8 cellular contexts compared by ENCODE assay signal in genomic region chr9:114291064-114291474, GRCh38. TPM values are rescaled to one million over a fixed set of nuclear protein-coding genes. Genes with fewer than 3 reads are reported as not detected.
A peak's percentile ranks its signal among the peaks of the same experiment; 100 is the strongest.
DNase-seq lines count a peak whose midpoint lies in the region; ATAC-seq and TF ChIP-seq lines count a peak whose summit lies in the region.

No MANE protein-coding gene starts in this region.

- H3K9me2 ChIP-seq in SK-N-SH, result no peaks in the 10 kb centered on the region

- ATAC-seq in psoas muscle, result peak; percentile 67 to 89 (median 79)
- peak; percentile 69 for ATAC-seq in aorta (ENCODE audit: low FRiP score)

- peaks cover 1% of the 10 kb centered on the region for H3K27me3 Mint-ChIP-seq in activated naive CD8-positive, alpha-beta T cell

- H3K4me3 Mint-ChIP-seq in activated naive CD8-positive, alpha-beta T cell, result no peak overlapping the region

- peak; percentile 88 for TF ChIP-seq CTCF in SK-N-SH (IDR thresholded peaks at IDR 0.05)
- peak; percentile 80 for TF ChIP-seq CTCF in cardiac muscle cell (IDR thresholded peaks at IDR 0.05; ENCODE audit: low read depth, low read length)
- peak; percentile 95 for TF ChIP-seq CTCF in psoas muscle (IDR thresholded peaks at IDR 0.05)

- H3K9me3 Mint-ChIP-seq in activated naive CD8-positive, alpha-beta T cell (ENCODE audit: low read depth), result peaks cover 9% of the 10 kb centered on the region

- peak overlapping the region; percentile 34 for H3K27ac Mint-ChIP-seq in activated naive CD8-positive, alpha-beta T cell

- H3K79me2 ChIP-seq in SK-N-SH (ENCODE audit: insufficient read depth), result no peaks in the 10 kb centered on the region

- TF ChIP-seq EP300 in SK-N-SH (IDR thresholded peaks at IDR 0.05; ENCODE audit: borderline replicate concordance in 1 of 2, low read depth in 1 of 2, low read length in 1 of 2), result no peak

- no peaks in the 10 kb centered on the region for H4K20me1 ChIP-seq in SK-N-SH (ENCODE audit: insufficient read depth)

- peaks cover 12 to 17% of the 10 kb centered on the region in 2 experiments; a peak in 2 of 4 replicates for H3K4me1 ChIP-seq in SK-N-SH (ENCODE audit: control insufficient read depth in 1 of 2, insufficient read depth in 2 of 2, low read depth in 1 of 2, low read length in 1 of 2)
- H3K4me1 ChIP-seq in cardiac muscle cell (ENCODE audit: low read depth), result no peaks in the 10 kb centered on the region
- H3K4me1 ChIP-seq in psoas muscle, result no peaks in the 10 kb centered on the region
- no peaks in the 10 kb centered on the region for H3K4me1 ChIP-seq in aorta (ENCODE audit: control insufficient read depth in 1 of 2, insufficient read depth in 2 of 2, low read length in 2 of 2)

- POLR2A ChIA-PET in SK-N-SH (lab: Yijun Ruan, JAX), result no interaction called here

- DNase-seq in DMS114 treated with DMSO at 0.1 percent for 48 hours (lab: John Stamatoyannopoulos, UW; ENCODE audit: unreplicated experiment), result peak; percentile 8
- peak; percentile 69 for DNase-seq in HuH-7.5 (ENCODE audit: low spot score)
- peak; percentile 81 for DNase-seq in SK-N-SH
- DNase-seq in cardiac muscle cell (ENCODE audit: low read depth in 1 of 2, low spot score in 1 of 2), result peak; percentile 69 to 73
- DNase-seq in psoas muscle, result peak; percentile 71 to 84
- peak; percentile 74 to 92 for DNase-seq in aorta
- no peak for DNase-seq in cortex of kidney (lab: John Stamatoyannopoulos, UW)

- CTCF ChIA-PET in SK-N-SH (lab: Yijun Ruan, JAX), result interaction anchor here (0.6 to 17.8 kb wide), 76 partner anchors 9 to 635 kb away, joined by 3 to 269 read pairs (median 6); partner anchors contain the start of genes AMBP, COL27A1 and KIF12

- H3K36me3 Mint-ChIP-seq in activated naive CD8-positive, alpha-beta T cell, result peaks cover 4% of the 10 kb centered on the region

- H3K27ac ChIP-seq in SK-N-SH (ENCODE audit: low read depth in 2 of 2, low read length in 1 of 2) (no peak overlapping the region), cardiac muscle cell (no peak overlapping the region), psoas muscle (no peak overlapping the region), aorta (ENCODE audit: low read depth in 1 of 2, low read length in 2 of 2) (no peak overlapping the region)

- H3K4me3 ChIP-seq in SK-N-SH (ENCODE audit: low read depth in 2 of 2, low read length in 1 of 2) (peak overlapping the region in 1 of 2 experiments; percentile 42; a peak in 1 of 4 replicates), cardiac muscle cell (no peak overlapping the region), psoas muscle (no peak overlapping the region), aorta (ENCODE audit: low read length in 2 of 2) (no peak overlapping the region)

- H3K36me3 ChIP-seq in SK-N-SH (replicated peaks in 1 of 2; ENCODE audit: control insufficient read depth in 1 of 2, insufficient read depth in 2 of 2, low read length in 1 of 2), result peaks cover 10 to 40% of the 10 kb centered on the region in 2 experiments
- H3K36me3 ChIP-seq in cardiac muscle cell, result peaks cover 10% of the 10 kb centered on the region
- H3K36me3 ChIP-seq in psoas muscle (ENCODE audit: insufficient read depth in 1 of 2, low read depth in 1 of 2), result peaks cover 0 to 31% of the 10 kb centered on the region in 2 donors
- peaks cover 0 to 1% of the 10 kb centered on the region in 2 donors for H3K36me3 ChIP-seq in aorta (ENCODE audit: control insufficient read depth in 1 of 2, insufficient read depth in 2 of 2, low read length in 1 of 2)

- H3K9me3 ChIP-seq in SK-N-SH, result peaks cover 10% of the 10 kb centered on the region; the same call in 1 of the 2 replicates
- H3K9me3 ChIP-seq in cardiac muscle cell (ENCODE audit: low read depth), result no peaks in the 10 kb centered on the region
- peaks cover 14% of the 10 kb centered on the region for H3K9me3 ChIP-seq in psoas muscle
- H3K9me3 ChIP-seq in aorta (ENCODE audit: control insufficient read depth, low read length), result no peaks in the 10 kb centered on the region

- H3K9ac ChIP-seq in SK-N-SH, result no peak overlapping the region

- H2AFZ ChIP-seq in SK-N-SH (ENCODE audit: low read depth), result no peak overlapping the region

- H3K27me3 ChIP-seq in SK-N-SH (ENCODE audit: insufficient read depth) (no peaks in the 10 kb centered on the region), cardiac muscle cell (no peaks in the 10 kb centered on the region), psoas muscle (ENCODE audit: insufficient read depth in 3 of 3, low read length in 2 of 3) (no peaks in the 10 kb centered on the region), aorta (ENCODE audit: control insufficient read depth in 1 of 2, insufficient read depth in 2 of 2, low read length in 1 of 2) (no peaks in the 10 kb centered on the region)

- TF ChIP-seq RAD21 in SK-N-SH (IDR thresholded peaks at IDR 0.05; ENCODE audit: low read length), result peak; percentile 92

- no peak overlapping the region for H3K4me2 ChIP-seq in SK-N-SH

- intact Hi-C loops in psoas muscle (cut with DNase I), result loop anchor here (1.0 to 5.0 kb wide), 4 partner anchors 183 to 209 kb away; no protein-coding TSS in a partner anchor
- intact Hi-C loops in aorta (cut with DNase I), result loop anchor here (2.0 to 5.0 kb wide), 4 partner anchors 136 to 208 kb away; partner anchors contain the start of gene COL27A1 (in 1 of the 2)

- H3K4me1 Mint-ChIP-seq in activated naive CD8-positive, alpha-beta T cell (ENCODE audit: low read depth), result peaks cover 2% of the 10 kb centered on the region

- H3F3A ChIP-seq in SK-N-SH (replicated peaks; ENCODE audit: insufficient read depth), result peaks cover 4% of the 10 kb centered on the region

- WGBS in SK-N-SH (ENCODE audit: low lambda C conversion rate), result 17% methylated on average over 12 of the region's 12 CpGs
- WGBS in psoas muscle, 3 donors, result 17 to 18% (median 17%) methylated on average over 12 of the region's 12 CpGs
- WGBS in aorta, 2 donors, result 17 to 18% methylated on average over 12 of the region's 12 CpGs

TF ChIP-seq in SK-N-SH, 30 proteins besides CTCF, POLR2A, EP300 and RAD21:
- TF ChIP-seq MAX (IDR thresholded peaks at IDR 0.05; ENCODE audit: low read depth), result peak; percentile 61; the same call in 1 of the 2 replicates
- no peak for TF ChIP-seq ELF1 (IDR thresholded peaks at IDR 0.05)
- TF ChIP-seq TAF1 (IDR thresholded peaks at IDR 0.05; ENCODE audit: borderline replicate concordance, low read depth, low read length), result no peak
- no peak for TF ChIP-seq JUND (IDR thresholded peaks at IDR 0.05)
- TF ChIP-seq SMC3 (IDR thresholded peaks at IDR 0.05; ENCODE audit: low read depth, low read length), result peak; percentile 91
- TF ChIP-seq TEAD4 (IDR thresholded peaks at IDR 0.05; ENCODE audit: borderline replicate concordance, insufficient read depth), result no peak
- no peak for TF ChIP-seq USF2 (IDR thresholded peaks at IDR 0.05; ENCODE audit: borderline replicate concordance, low read depth, low read length)

RNA-seq across cellular contexts. Expression of gene ORM1, which starts 31.8 kb away (rescaled TPM):
- not detected in 2 replicates for polyA plus RNA-seq in SK-N-SH (2012; rRNA removed)
- polyA plus RNA-seq in SK-N-SH (2012; cell fraction: cytosol; rRNA removed), result not detected in 2 replicates
- not detected in 2 replicates for polyA plus RNA-seq in SK-N-SH (2012; cell fraction: nucleus; rRNA removed)
- not detected in 2 replicates for total RNA-seq in cardiac muscle cell
- 0.75 TPM in 1 of 2 replicates, not detected in the other for polyA plus RNA-seq in cardiac muscle cell
- total RNA-seq in psoas muscle, result 1 to 10 TPM in 2 of 4 donors, not detected in 2; 1.8 to 2.8 TPM
- under 1 TPM in 2 of 3 donors, not detected in 1; 0.21 to 0.63 TPM for polyA plus RNA-seq in psoas muscle
- total RNA-seq in aorta, result under 1 TPM in 1 of 2 donors, not detected in 1; 0.45 TPM
- polyA plus RNA-seq in aorta, result 1 to 10 TPM in 1 of 2 donors, under 1 TPM in 1; 0.28 to 3.0 TPM

RNA-seq across cellular contexts. Expression of gene ORM2, which starts 38.6 kb away (rescaled TPM):
- polyA plus RNA-seq in SK-N-SH (2012; rRNA removed) (not detected in 2 replicates), cardiac muscle cell (not detected in 2 replicates), psoas muscle (under 1 TPM in 1 of 3 donors, not detected in 2; 0.68 TPM), aorta (not detected)
- not detected in 2 replicates for polyA plus RNA-seq in SK-N-SH (2012; cell fraction: cytosol; rRNA removed)
- not detected in 2 replicates for polyA plus RNA-seq in SK-N-SH (2012; cell fraction: nucleus; rRNA removed)
- total RNA-seq in cardiac muscle cell (not detected in 2 replicates), psoas muscle (not detected), aorta (not detected)
